In the genomic region with DNA sequence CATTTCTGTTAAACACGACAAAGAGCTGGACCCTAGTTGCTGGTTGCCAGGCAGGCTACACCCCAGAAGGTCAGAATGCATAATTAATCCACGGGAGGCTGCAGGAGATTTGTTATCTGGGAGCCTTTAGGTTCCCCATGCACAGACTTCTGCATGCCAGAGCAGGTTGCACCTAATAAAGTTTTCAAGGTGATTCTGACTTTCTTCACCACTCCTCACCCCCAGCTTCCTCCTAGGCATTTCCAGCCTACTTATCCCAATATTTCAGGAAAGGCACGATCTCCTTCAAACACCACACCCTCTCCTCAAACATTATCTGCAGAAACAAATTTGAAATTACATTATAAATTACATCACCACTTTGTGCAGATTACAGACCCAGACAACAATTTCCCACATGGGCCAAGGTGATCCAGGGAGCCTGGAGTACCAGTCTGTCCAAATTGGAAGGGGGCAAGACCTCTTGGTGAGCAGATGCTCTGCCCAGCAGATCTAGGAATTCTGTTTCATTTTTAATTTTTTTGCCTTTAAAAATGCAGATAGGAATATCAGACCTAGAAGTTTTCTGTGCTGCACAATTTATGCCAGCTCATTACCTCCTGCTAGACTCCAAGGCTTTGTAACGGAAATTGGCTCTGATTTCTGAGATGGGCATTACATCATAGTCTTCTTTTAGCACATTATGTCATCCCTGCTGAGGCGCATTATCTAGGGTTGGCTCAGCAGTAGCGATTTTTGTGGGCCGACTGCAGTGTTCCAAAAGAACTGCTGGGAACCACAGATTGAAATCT, we compare ENCODE assay signal across 11 cellular contexts.
DNase-seq lines count a peak whose midpoint lies in the region; ATAC-seq and TF ChIP-seq lines count a peak whose summit lies in the region.
"Had no signal": no experiment of that assay in that cellular context is flagged by ENCODE, and none has a peak within 500 bp of the region (broad histone marks: within the 10 kb centered on the region; RNA-seq: fewer than 3 reads in every experiment).

No MANE protein-coding gene starts in this region.

- no peak for ATAC-seq in stimulated activated memory B cell treated with anti-CD40 and anti-IgM and Interleukin-4, amounts not matched to agents 10 μg/mL and 1 μg/mL and 100 μg/mL, for 72 hours
- ATAC-seq in HG03280 (IDR thresholded peaks at IDR 0.05; ENCODE audit: unreplicated experiment) = no peak

- BruUV-seq in Caco-2 (replicated peaks; lab: Mats Ljungman, UMichigan) (no TSS peak), OCI-LY7 (replicated peaks; lab: Mats Ljungman, UMichigan) (no TSS peak)

- no peak overlapping the region for H2AFZ ChIP-seq in OCI-LY7 (ENCODE audit: low read length)

- no peak overlapping the region for H3K4me2 ChIP-seq in OCI-LY7 (ENCODE audit: low read length)

- H3K36me3 Mint-ChIP-seq in endodermal cell (ENCODE audit: low read depth) (no peaks in the 10 kb centered on the region), Caco-2 (ENCODE audit: insufficient read depth, unreplicated experiment) (no peaks in the 10 kb centered on the region)
- H3K36me3 Mint-ChIP-seq in stimulated activated memory B cell treated with anti-CD40 and anti-IgM and Interleukin-4, amounts not matched to agents 10 μg/mL and 1 μg/mL and 100 μg/mL, for 72 hours = no peaks in the 10 kb centered on the region

- H4K20me1 ChIP-seq in OCI-LY7 (ENCODE audit: insufficient read depth, low read length) = no peaks in the 10 kb centered on the region

- POLR2A ChIA-PET in Caco-2 (lab: Charles Lee) (no interaction called here), OCI-LY7 (lab: Charles Lee) (no interaction called here)

- peaks cover 5% of the 10 kb centered on the region for H3K4me1 Mint-ChIP-seq in endodermal cell
- no peaks in the 10 kb centered on the region for H3K4me1 Mint-ChIP-seq in stimulated activated memory B cell treated with anti-CD40 and anti-IgM and Interleukin-4, amounts not matched to agents 10 μg/mL and 1 μg/mL and 100 μg/mL, for 72 hours
- no peaks in the 10 kb centered on the region for H3K4me1 Mint-ChIP-seq in Caco-2 (ENCODE audit: low read depth, unreplicated experiment)

- WGBS in endodermal cell (ENCODE audit: insufficient coverage in 1 of 2, insufficient read length in 1 of 2), 2 experiments = 72 to 80% methylated on average over 3 to 7 of the region's 7 CpGs

- no peak overlapping the region for H3K4me3 ChIP-seq in AG10803 (ENCODE audit: low read length)
- H3K4me3 ChIP-seq in endodermal cell (ENCODE audit: low read length) = no peak overlapping the region
- H3K4me3 ChIP-seq in Caco-2 (ENCODE audit: low read depth, low read length) = no peak overlapping the region
- H3K4me3 ChIP-seq in OCI-LY7 (ENCODE audit: low read depth, low read length, poor library complexity, severe bottlenecking) = no peak overlapping the region
- H3K4me3 ChIP-seq: thyroid gland had no signal

- H3K4me3 Mint-ChIP-seq in endodermal cell (no peak overlapping the region), Caco-2 (ENCODE audit: unreplicated experiment) (no peak overlapping the region)
- no peak overlapping the region for H3K4me3 Mint-ChIP-seq in stimulated activated memory B cell treated with anti-CD40 and anti-IgM and Interleukin-4, amounts not matched to agents 10 μg/mL and 1 μg/mL and 100 μg/mL, for 72 hours

- H3K9me3 Mint-ChIP-seq in endodermal cell = no peaks in the 10 kb centered on the region
- no peaks in the 10 kb centered on the region for H3K9me3 Mint-ChIP-seq in stimulated activated memory B cell treated with anti-CD40 and anti-IgM and Interleukin-4, amounts not matched to agents 10 μg/mL and 1 μg/mL and 100 μg/mL, for 72 hours
- no peaks in the 10 kb centered on the region for H3K9me3 Mint-ChIP-seq in Caco-2 (ENCODE audit: unreplicated experiment)

- H3K27me3 ChIP-seq in endodermal cell (ENCODE audit: control insufficient read depth, insufficient read depth, low read length, poor library complexity, severe bottlenecking) (no peaks in the 10 kb centered on the region), Caco-2 (replicated peaks; ENCODE audit: control insufficient read depth, insufficient read depth, low read length) (no peaks in the 10 kb centered on the region)
- H3K27me3 ChIP-seq: thyroid gland had no signal

- H3K79me2 ChIP-seq in OCI-LY7 (ENCODE audit: insufficient read depth, low read depth, low read length) = no peaks in the 10 kb centered on the region

- intact Hi-C loops in Caco-2 (cut with micrococcal nuclease; ENCODE audit: unreplicated experiment) = no loop called here
- intact Hi-C loops in OCI-LY7 (cut with micrococcal nuclease; ENCODE audit: unreplicated experiment) = no loop called here

- H3K36me3 ChIP-seq in endodermal cell (ENCODE audit: control insufficient read depth, insufficient read depth, low read length) (no peaks in the 10 kb centered on the region), Caco-2 (ENCODE audit: control insufficient read depth, insufficient read depth, low read length) (no peaks in the 10 kb centered on the region), OCI-LY7 (ENCODE audit: insufficient read depth, low read length) (no peaks in the 10 kb centered on the region)
- H3K36me3 ChIP-seq: thyroid gland had no signal

- no peaks in the 10 kb centered on the region for H3K9me2 ChIP-seq in OCI-LY7 (ENCODE audit: insufficient read depth, low read length)

- TF ChIP-seq CTCF in AG10803 (conservative IDR thresholded peaks at IDR 0.05; ENCODE audit: low read length) (no peak), endodermal cell (conservative IDR thresholded peaks at IDR 0.05) (no peak), Caco-2 (IDR thresholded peaks at IDR 0.05; ENCODE audit: insufficient read depth in 1 of 2, low read depth in 1 of 2, low read length in 1 of 2, severe bottlenecking in 1 of 2, unreplicated experiment in 1 of 2) (no peak), OCI-LY7 (conservative IDR thresholded peaks at IDR 0.05; ENCODE audit: low read length) (no peak)

- H3K27me3 Mint-ChIP-seq in endodermal cell (ENCODE audit: insufficient read depth) (no peaks in the 10 kb centered on the region), Caco-2 (ENCODE audit: insufficient read depth, unreplicated experiment) (peaks cover 9% of the 10 kb centered on the region)
- peaks cover 2% of the 10 kb centered on the region for H3K27me3 Mint-ChIP-seq in stimulated activated memory B cell treated with anti-CD40 and anti-IgM and Interleukin-4, amounts not matched to agents 10 μg/mL and 1 μg/mL and 100 μg/mL, for 72 hours

- no peaks in the 10 kb centered on the region for H3K9me3 ChIP-seq in endodermal cell (ENCODE audit: control insufficient read depth, low read length)
- no peaks in the 10 kb centered on the region for H3K9me3 ChIP-seq in Caco-2
- no peaks in the 10 kb centered on the region for H3K9me3 ChIP-seq in OCI-LY7 (ENCODE audit: low read length)
- H3K9me3 ChIP-seq: thyroid gland had no signal

- H3K9ac ChIP-seq in endodermal cell (ENCODE audit: extremely low read depth, low read length, poor library complexity, severe bottlenecking) = no peak overlapping the region

- DNase-seq in AG10803 (ENCODE audit: low read depth) (peak; percentile 71), NCI-H446 treated with DMSO at 0.1 percent for 48 hours (lab: John Stamatoyannopoulos, UW) (peak; percentile 94), endodermal cell (no peak), myocyte (ENCODE audit: low read depth) (peak; percentile 87), Caco-2 (no peak), OCI-LY7 (ENCODE audit: low spot score) (no peak)
- DNase-seq: NCI-H345, thyroid gland had no signal

- peaks cover 5% of the 10 kb centered on the region for H3K4me1 ChIP-seq in endodermal cell (ENCODE audit: control insufficient read depth, insufficient read depth, low read length)
- H3K4me1 ChIP-seq in Caco-2 = no peaks in the 10 kb centered on the region
- no peaks in the 10 kb centered on the region for H3K4me1 ChIP-seq in OCI-LY7 (ENCODE audit: insufficient read depth, low read length, poor library complexity, severe bottlenecking)
- H3K4me1 ChIP-seq: thyroid gland had no signal

- H3K27ac Mint-ChIP-seq in endodermal cell (no peak overlapping the region), Caco-2 (ENCODE audit: unreplicated experiment) (no peak overlapping the region)
- H3K27ac Mint-ChIP-seq in stimulated activated memory B cell treated with anti-CD40 and anti-IgM and Interleukin-4, amounts not matched to agents 10 μg/mL and 1 μg/mL and 100 μg/mL, for 72 hours = no peak overlapping the region

- H3K27ac ChIP-seq in endodermal cell (ENCODE audit: low read depth, low read length) (peak overlapping the region; percentile 7), OCI-LY7 (ENCODE audit: low read depth, low read length, poor library complexity, severe bottlenecking) (no peak overlapping the region)
- H3K27ac ChIP-seq: epithelial cell of prostate, thyroid gland had no signal

- CTCF ChIA-PET in Caco-2 (lab: Charles Lee) (no interaction called here), OCI-LY7 (lab: Charles Lee; ENCODE audit: unreplicated experiment) (no interaction called here)

Comparison
In these comparisons a context has a peak if more than half of its experiments do, and no peak if none do; other contexts are left out.
1. DNase-seq: peak in AG10803 (single experiment), NCI-H446 treated with DMSO at 0.1 percent for 48 hours (single experiment) and myocyte (single experiment); none in endodermal cell (single experiment), Caco-2 (0 of 2) and OCI-LY7 (single experiment).